Comparison of ENCODE assay signal across 28 cellular contexts in genomic region chr4:12844111-12844510, GRCh38.
DNase-seq lines count a peak whose midpoint lies in the region; ATAC-seq, FAIRE-seq and TF ChIP-seq lines count a peak whose summit lies in the region.
"Had no signal": no experiment of that assay in that cellular context is flagged by ENCODE, and none has a peak within 500 bp of the region (broad histone marks: within the 10 kb centered on the region; RNA-seq: fewer than 3 reads in every experiment).

No MANE protein-coding gene starts in this region.

- H2AFZ ChIP-seq in GM23248 (no peak overlapping the region), osteoblast (ENCODE audit: low read length) (no peak overlapping the region)

- no peaks in the 10 kb centered on the region for H3K4me1 ChIP-seq in GM23248 (ENCODE audit: insufficient read depth)
- H3K4me1 ChIP-seq in osteoblast (ENCODE audit: insufficient read depth, low read length): no peaks in the 10 kb centered on the region
- H3K4me1 ChIP-seq: BLaER1 treated with 17β-estradiol and CSF1 and Interleukin-3, amounts not matched to agents 10 nM and 100 nM; Caco-2 had no signal

- H3K27ac ChIP-seq in GM23248 (no peak overlapping the region), osteoblast (ENCODE audit: low read depth, low read length) (no peak overlapping the region)
- H3K27ac ChIP-seq: BLaER1 treated with 17β-estradiol and CSF1 and Interleukin-3, amounts not matched to agents 10 nM and 100 nM had no signal

- FAIRE-seq in bronchial epithelial cell (lab: Jason Lieb, UNC): no peak
- FAIRE-seq: A204.1, HTR-8/SVneo, K562 had no signal

- POLR2A ChIA-PET in WTC11 (lab: Charles Lee): no interaction called here

- H3K9me3 Mint-ChIP-seq in WTC11: no peaks in the 10 kb centered on the region

- H3K9me3 ChIP-seq in GM23248 (ENCODE audit: low read depth) (no peaks in the 10 kb centered on the region), osteoblast (ENCODE audit: low read depth, low read length) (no peaks in the 10 kb centered on the region)
- H3K9me3 ChIP-seq: BLaER1 treated with 17β-estradiol and CSF1 and Interleukin-3, amounts not matched to agents 10 nM and 100 nM; Caco-2; MG63 had no signal

- H3K9ac ChIP-seq in GM23248: no peak overlapping the region
- H3K9ac ChIP-seq: BLaER1 treated with 17β-estradiol and CSF1 and Interleukin-3, amounts not matched to agents 10 nM and 100 nM had no signal

- H3K4me3 ChIP-seq in GM23248 (no peak overlapping the region), bronchial epithelial cell (ENCODE audit: low read depth, low read length) (no peak overlapping the region), osteoblast (ENCODE audit: insufficient read depth, low read length) (no peak overlapping the region)
- H3K4me3 ChIP-seq: BLaER1 treated with 17β-estradiol and CSF1 and Interleukin-3, amounts not matched to agents 10 nM and 100 nM; K562; MG63 had no signal

- H3K27ac Mint-ChIP-seq in WTC11: no peak overlapping the region
- H3K27ac Mint-ChIP-seq: CD4-positive, alpha-beta memory T cell had no signal

- H3K27me3 ChIP-seq in GM23248 (replicated peaks; ENCODE audit: insufficient read depth) (no peaks in the 10 kb centered on the region; the same call in 1 of the 2 replicates), bronchial epithelial cell (ENCODE audit: control insufficient read depth, insufficient read depth, low read length) (no peaks in the 10 kb centered on the region), osteoblast (ENCODE audit: insufficient read depth, low read length) (no peaks in the 10 kb centered on the region)
- H3K27me3 ChIP-seq: BLaER1 treated with 17β-estradiol and CSF1 and Interleukin-3, amounts not matched to agents 10 nM and 100 nM; MG63 had no signal

- H3K36me3 ChIP-seq in GM23248 (ENCODE audit: low read depth): no peaks in the 10 kb centered on the region
- H3K36me3 ChIP-seq in bronchial epithelial cell (ENCODE audit: control insufficient read depth, insufficient read depth, low read length): no peaks in the 10 kb centered on the region
- H3K36me3 ChIP-seq in osteoblast (ENCODE audit: insufficient read depth, low read length): no peaks in the 10 kb centered on the region
- H3K36me3 ChIP-seq: BLaER1 treated with 17β-estradiol and CSF1 and Interleukin-3, amounts not matched to agents 10 nM and 100 nM; MG63 had no signal

- TF ChIP-seq CTCF in bronchial epithelial cell (IDR thresholded peaks at IDR 0.05; ENCODE audit: insufficient read depth, low read length, severe bottlenecking) (no peak), osteoblast (IDR thresholded peaks at IDR 0.05; ENCODE audit: extremely low read depth, low read depth, low read length) (no peak), WTC11 (IDR thresholded peaks at IDR 0.05) (no peak)

- H3K27me3 Mint-ChIP-seq in WTC11 (ENCODE audit: low read depth): no peaks in the 10 kb centered on the region

- DNase-seq in GM23248: peak; percentile 21
- DNase-seq in RPMI7951 (ENCODE audit: low read depth): peak; percentile 2
- DNase-seq in bronchial epithelial cell (ENCODE audit: low read depth): peak; percentile 8
- DNase-seq in osteoblast (ENCODE audit: insufficient read length, low spot score, missing footprints): peak; percentile 5
- DNase-seq in WTC11 (ENCODE audit: low spot score): no peak
- no peak for DNase-seq in mesenteric fat pad (ENCODE audit: low spot score)
- no peak for DNase-seq in NCI-H2171 (lab: John Stamatoyannopoulos, UW)
- DNase-seq: AML-193; Caco-2; CD4-positive, alpha-beta memory T cell; DMS 273 treated with DMSO at 0.1 percent for 48 hours; DMS79; H7; Kasumi-1; MG63; NCI-H1105 treated with DMSO at 0.1 percent for 48 hours; NCI-H146; NCI-H1930; NCI-H2107; NCI-H446 treated with DMSO at 0.1 percent for 48 hours; NCI-H526; NCI-H82 had no signal

- H3K79me2 ChIP-seq in GM23248 (ENCODE audit: insufficient read depth) (no peaks in the 10 kb centered on the region), osteoblast (ENCODE audit: insufficient read depth, low read length) (no peaks in the 10 kb centered on the region)

- in situ Hi-C loops in GM23248 (cut with MboI): no loop called here

- CTCF ChIA-PET in WTC11 (lab: Charles Lee): interaction anchor here (1.6 kb wide), 1 partner anchor 404 kb away, joined by 4 read pairs; no protein-coding TSS in a partner anchor

- H3K36me3 Mint-ChIP-seq in WTC11: no peaks in the 10 kb centered on the region
- H3K36me3 Mint-ChIP-seq: CD4-positive, alpha-beta memory T cell had no signal

- no peak overlapping the region for H3K4me3 Mint-ChIP-seq in WTC11
- H3K4me3 Mint-ChIP-seq: CD4-positive, alpha-beta memory T cell had no signal

- no peaks in the 10 kb centered on the region for H4K20me1 ChIP-seq in GM23248 (ENCODE audit: insufficient read depth)
- no peaks in the 10 kb centered on the region for H4K20me1 ChIP-seq in osteoblast (ENCODE audit: insufficient read depth, low read length)
- H4K20me1 ChIP-seq: BLaER1 treated with 17β-estradiol and CSF1 and Interleukin-3, amounts not matched to agents 10 nM and 100 nM had no signal

- H3K4me2 ChIP-seq in GM23248 (ENCODE audit: unreplicated experiment): no peak overlapping the region
- H3K4me2 ChIP-seq in osteoblast (ENCODE audit: insufficient read depth, low read length): no peak overlapping the region
- H3K4me2 ChIP-seq: BLaER1 treated with 17β-estradiol and CSF1 and Interleukin-3, amounts not matched to agents 10 nM and 100 nM had no signal

- 63 to 68% methylated on average over 2 of the region's 2 CpGs for WGBS in GM23248 (ENCODE audit: low coverage in 1 of 2, low lambda C conversion rate in 2 of 2, missing lambda C conversion rate in 2 of 2), 2 experiments

- peaks cover 10% of the 10 kb centered on the region for H3K4me1 Mint-ChIP-seq in WTC11
- H3K4me1 Mint-ChIP-seq: CD4-positive, alpha-beta memory T cell had no signal

- H3F3A ChIP-seq in GM23248 (ENCODE audit: insufficient read depth): no peaks in the 10 kb centered on the region

- H3K9me2 ChIP-seq in GM23248 (ENCODE audit: insufficient read depth): no peaks in the 10 kb centered on the region

- ATAC-seq in WTC11: no peak
- ATAC-seq in GM18858 (IDR thresholded peaks at IDR 0.05; ENCODE audit: unreplicated experiment): no peak
- ATAC-seq: K562, SK-N-SH treated with all-trans-retinoic acid at 6 μM for 48 hours had no signal

TF ChIP-seq in WTC11, 78 proteins besides CTCF, POLR2A, EP300 and RAD21 (continues in another document):
- no peak for TF ChIP-seq TCF7 (CRISPR knock-in tag; IDR thresholded peaks at IDR 0.05; ENCODE audit: low read depth)
- no peak for TF ChIP-seq ZNF219 (CRISPR knock-in tag; IDR thresholded peaks at IDR 0.05; ENCODE audit: borderline replicate concordance)
- no peak for TF ChIP-seq SMAD4 (CRISPR knock-in tag; IDR thresholded peaks at IDR 0.05)
- TF ChIP-seq ZNF425 (CRISPR knock-in tag; conservative IDR thresholded peaks at IDR 0.05): no peak
- no peak for TF ChIP-seq ATF1 (CRISPR knock-in tag; IDR thresholded peaks at IDR 0.05)
- no peak for TF ChIP-seq NFATC4 (CRISPR knock-in tag; IDR thresholded peaks at IDR 0.05)
- TF ChIP-seq ZNF121 (CRISPR knock-in tag; IDR thresholded peaks at IDR 0.05): no peak
- no peak for TF ChIP-seq ETV6 (CRISPR knock-in tag; IDR thresholded peaks at IDR 0.05)
- no peak for TF ChIP-seq MXD4 (CRISPR knock-in tag; IDR thresholded peaks at IDR 0.05; ENCODE audit: borderline replicate concordance)
- no peak for TF ChIP-seq GABPB1 (CRISPR knock-in tag; IDR thresholded peaks at IDR 0.05)
- TF ChIP-seq, protein P1, sequence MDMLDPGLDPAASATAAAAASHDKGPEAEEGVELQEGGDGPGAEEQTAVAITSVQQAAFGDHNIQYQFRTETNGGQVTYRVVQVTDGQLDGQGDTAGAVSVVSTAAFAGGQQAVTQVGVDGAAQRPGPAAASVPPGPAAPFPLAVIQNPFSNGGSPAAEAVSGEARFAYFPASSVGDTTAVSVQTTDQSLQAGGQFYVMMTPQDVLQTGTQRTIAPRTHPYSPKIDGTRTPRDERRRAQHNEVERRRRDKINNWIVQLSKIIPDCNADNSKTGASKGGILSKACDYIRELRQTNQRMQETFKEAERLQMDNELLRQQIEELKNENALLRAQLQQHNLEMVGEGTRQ (CRISPR knock-in tag; IDR thresholded peaks at IDR 0.05): no peak
- TF ChIP-seq USF1 (CRISPR knock-in tag; IDR thresholded peaks at IDR 0.05): no peak

Comparison
In these comparisons a context has a peak if more than half of its experiments do, and no peak if none do; other contexts are left out.
1. DNase-seq: peak in GM23248 (single experiment), RPMI7951 (single experiment), bronchial epithelial cell (single experiment) and osteoblast (single experiment); none in WTC11 (single experiment), mesenteric fat pad (single experiment) and NCI-H2171 (single experiment).